ENCODE assay signal across 8 cellular contexts in the genomic region with DNA sequence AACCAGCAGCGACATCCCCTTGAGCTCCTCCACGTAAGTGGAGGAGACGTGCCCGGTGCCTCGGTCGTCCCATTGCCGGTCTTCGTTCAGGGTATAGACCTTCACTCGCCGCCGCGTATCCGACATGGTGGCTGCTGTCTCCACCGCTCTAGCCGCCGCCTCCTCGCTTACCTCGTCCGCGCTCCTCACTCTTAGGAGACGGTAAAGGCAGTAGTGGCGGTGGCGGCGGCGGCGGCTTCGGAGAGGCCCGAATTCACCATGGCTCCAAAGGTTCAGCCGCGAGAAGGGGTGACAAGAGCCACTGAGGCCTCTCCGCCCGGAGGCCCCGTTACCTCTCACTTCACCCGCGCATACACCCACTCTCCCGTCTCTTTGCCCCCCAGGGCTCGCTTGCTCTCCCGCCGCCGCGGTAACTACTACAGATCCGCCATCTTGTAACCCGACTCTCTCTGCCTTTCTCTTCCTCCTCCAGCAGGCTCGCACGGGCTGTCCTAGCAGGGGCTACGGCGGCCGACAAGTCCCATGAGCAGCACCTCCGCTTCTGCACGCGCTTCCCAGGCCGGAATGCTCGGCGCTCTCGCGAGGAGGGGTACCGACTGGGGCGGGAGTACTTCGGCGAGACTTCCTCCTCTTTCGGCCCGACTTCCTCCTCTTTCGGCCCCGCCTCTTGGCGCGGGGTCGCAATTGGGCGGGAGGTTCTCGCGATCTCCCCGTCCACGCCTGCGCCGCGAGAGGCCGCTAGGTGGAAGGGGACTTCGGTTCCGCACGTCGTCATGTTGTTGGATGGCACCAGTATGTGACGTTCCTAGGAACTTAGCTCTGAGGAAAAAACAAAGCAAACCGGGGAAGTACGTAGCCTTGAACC. TPM values are rescaled to one million over a fixed set of nuclear protein-coding genes. Genes with fewer than 3 reads are reported as not detected.
DNase-seq lines count a peak whose midpoint lies in the region; TF ChIP-seq lines count a peak whose summit lies in the region.

A gene (minus strand): TSS at position 463 of the 865 bp plus-strand sequence. CDS start 337 bp downstream, at position 126.

- peak within 1 kb of the TSS; percentile 98 for H3K27ac ChIP-seq in MM.1S (ENCODE audit: low read length)

- TF ChIP-seq CTCF in MM.1S (IDR thresholded peaks at IDR 0.05; ENCODE audit: low read length) (peak; percentile 24), subcutaneous adipose tissue (IDR thresholded peaks at IDR 0.05; ENCODE audit: low read depth) (no peak)

- H3K4me1 ChIP-seq in MM.1S (ENCODE audit: low read length) (peaks cover 4% of the 10 kb centered on the region; the same call in 1 of the 2 replicates), neuron (ENCODE audit: insufficient read depth, low read length) (peaks cover 20% of the 10 kb centered on the region)

- H3K9ac ChIP-seq in MM.1S (ENCODE audit: low read length), result peak within 1 kb of the TSS; percentile 100

- no peaks in the 10 kb centered on the region; the same call in 1 of the 2 replicates for H3K36me3 ChIP-seq in MM.1S (replicated peaks; ENCODE audit: insufficient read depth, low read length)
- H3K36me3 ChIP-seq in neuron (ENCODE audit: insufficient read depth, low read length), result peaks cover 32% of the 10 kb centered on the region

- H3K4me3 ChIP-seq in MM.1S (ENCODE audit: low read length) (peak within 1 kb of the TSS; percentile 100), neuron (ENCODE audit: low read length) (peak within 1 kb of the TSS; percentile 95)

- H3K79me2 ChIP-seq in MM.1S (ENCODE audit: low read length), result peaks cover 94% of the 10 kb centered on the region

- peaks cover 2% of the 10 kb centered on the region; the same call in 1 of the 2 replicates for H4K20me1 ChIP-seq in MM.1S (ENCODE audit: insufficient read depth, low read length)

- no peaks in the 10 kb centered on the region for H3K9me3 ChIP-seq in MM.1S (replicated peaks; ENCODE audit: insufficient read depth, low read length)
- H3K9me3 ChIP-seq in neuron (ENCODE audit: low read length), result no peaks in the 10 kb centered on the region

- peaks cover 9% of the 10 kb centered on the region; the same call in 1 of the 2 replicates for H3F3A ChIP-seq in MM.1S (ENCODE audit: insufficient read depth, low read length)

- H2AFZ ChIP-seq in MM.1S (ENCODE audit: low read length), result peak within 1 kb of the TSS; percentile 79
- peak within 1 kb of the TSS; percentile 47 for H2AFZ ChIP-seq in neuron (ENCODE audit: low read depth, low read length)

- H3K27me3 ChIP-seq in MM.1S (replicated peaks; ENCODE audit: insufficient read depth, low read length) (no peaks in the 10 kb centered on the region), neuron (ENCODE audit: insufficient read depth, low read length) (no peaks in the 10 kb centered on the region)

- H3K9me2 ChIP-seq in MM.1S (replicated peaks; ENCODE audit: insufficient read depth, low read length), result no peaks in the 10 kb centered on the region

- H3K4me2 ChIP-seq in MM.1S (ENCODE audit: low read depth, low read length), result peak within 1 kb of the TSS; percentile 70

- DNase-seq in GF-D8 (lab: John Stamatoyannopoulos, UW) (peak; percentile 98), HCEC 1CT (peak; percentile 99), MM.1S (peak; percentile 99), SIG-M5 (lab: John Stamatoyannopoulos, UW) (peak; percentile 97), activated gamma-delta T cell treated with Interleukin-2 at 50 U/mL for 16 hours (peak; percentile 97), foreskin melanocyte (peak; percentile 99)

RNA-seq across cellular contexts. Expression of the gene that starts here (rescaled TPM):
- 100 to 1,000 TPM in 1 of 4 donors, 10 to 100 TPM in 3; 67.3 to 108 (median 77.8) TPM for total RNA-seq in subcutaneous adipose tissue

Comparison
In these comparisons a context has a peak if more than half of its experiments do, and no peak if none do; other contexts are left out.
1. Peak in every context shown above with its lines: DNase-seq, H3K4me3 ChIP-seq and H3K27ac ChIP-seq.